ENCODE assay signal across 24 cellular contexts in genomic region chr12:95989504-95990123, GRCh38. TPM values are rescaled to one million over a fixed set of nuclear protein-coding genes. Genes with fewer than 3 reads are reported as not detected.
"Had no signal": no experiment of that assay in that cellular context is flagged by ENCODE, and none has a peak within 500 bp of the region (broad histone marks: within the 10 kb centered on the region; RNA-seq: fewer than 3 reads in every experiment).

No MANE protein-coding gene starts in this region.

- H3K4me3 ChIP-seq: hepatocyte, mucosa of descending colon, ovary, right atrium auricular region, stomach, thoracic aorta, transverse colon had no signal

- H3K79me2 ChIP-seq: hepatocyte had no signal

- H3K27me3 ChIP-seq: foreskin keratinocyte, hepatocyte, ovary, right atrium auricular region, stomach, transverse colon had no signal

- H3K4me1 ChIP-seq: foreskin keratinocyte, right atrium auricular region, stomach had no signal

- H3K9me3 ChIP-seq: mucosa of descending colon, ovary, right atrium auricular region, stomach, thoracic aorta, transverse colon had no signal

- H3K27ac ChIP-seq: foreskin keratinocyte, hepatocyte, ovary, right atrium auricular region, stomach, thoracic aorta, transverse colon had no signal

- H3K36me3 ChIP-seq: ovary, right atrium auricular region, stomach, thoracic aorta, transverse colon had no signal

- H3K4me2 ChIP-seq: hepatocyte had no signal

- DNase-seq: cortex of kidney; effector memory CD4-positive, alpha-beta T cell; foreskin keratinocyte; head of caudate nucleus; kidney glomerular epithelial cell; mammary epithelial cell; mucosa of descending colon; natural killer cell; nucleus accumbens; ovary; small intestine; stimulated activated CD4-positive, alpha-beta T cell treated with anti-CD3 and anti-CD28 coated beads, Interleukin-12 subunit alpha, Interleukin-12 subunit beta, amount 100 ng/mL, for 4 hours; stimulated activated naive CD4-positive, alpha-beta T cell; stomach; substantia nigra; transverse colon had no signal

- H2AFZ ChIP-seq: hepatocyte had no signal

RNA-seq across cellular contexts. Expression of gene HAL, which starts 6.5 kb away (rescaled TPM):
- total RNA-seq: urinary bladder had no signal

RNA-seq across cellular contexts. Expression of gene AMDHD1, which starts 46.5 kb away (rescaled TPM):
- total RNA-seq: stomach had no signal

RNA-seq across cellular contexts. Expression of gene CCDC38, which starts 47.2 kb away (rescaled TPM):
- total RNA-seq: esophagus mucosa, foreskin keratinocyte, hepatocyte, mesenteric fat pad, mucosa of descending colon, neural crest cell, posterior vena cava, right atrium auricular region, stomach, thoracic aorta, transverse colon, urinary bladder had no signal
